1 cellular context compared by ENCODE assay signal in the genomic region with DNA sequence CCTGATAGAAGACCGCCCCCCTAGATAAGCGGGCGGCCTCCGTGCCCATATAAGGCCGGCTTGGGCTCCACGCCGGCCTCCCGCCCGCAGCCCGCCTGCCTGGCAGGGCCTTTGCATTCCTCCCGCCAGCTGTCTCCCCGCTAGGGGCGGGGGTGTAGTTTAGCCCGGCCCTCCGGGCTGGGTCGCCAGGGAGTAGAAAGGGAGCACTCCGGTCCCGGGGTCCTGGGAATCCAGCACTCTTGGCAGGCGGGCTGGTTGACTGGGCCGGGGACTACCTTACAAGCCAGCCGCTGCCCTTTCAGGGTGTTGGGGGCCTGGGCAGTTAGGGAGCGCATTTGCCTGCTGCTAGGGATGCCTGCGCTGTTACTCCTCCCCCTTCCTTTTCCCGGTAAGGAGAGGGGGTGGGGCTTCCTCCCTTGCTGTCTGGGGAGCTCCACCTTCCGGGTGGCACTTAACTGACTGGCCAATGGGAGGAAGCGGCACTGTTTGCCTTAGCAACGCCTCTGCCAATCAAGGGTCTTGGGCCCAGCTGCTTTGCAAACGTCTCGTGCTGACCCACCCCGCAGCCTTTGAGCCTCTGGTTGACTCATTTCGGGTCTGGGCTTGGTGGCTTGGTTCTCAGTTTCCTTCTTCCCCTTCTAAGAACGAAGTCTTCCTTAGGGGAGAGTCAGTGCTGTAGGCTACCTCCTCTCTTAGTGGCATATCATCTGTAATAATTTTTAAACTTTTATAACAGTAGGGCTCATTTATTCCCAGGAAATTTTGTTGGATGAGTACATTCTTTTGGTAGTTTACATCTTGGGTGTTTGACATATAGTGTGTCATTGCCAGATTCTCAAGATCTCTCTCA.
A peak's percentile ranks its signal among the peaks of the same experiment; 100 is the strongest.
TF ChIP-seq lines count a peak whose summit lies in the region.

No MANE protein-coding gene starts in this region.

TF ChIP-seq in HEK293, 187 proteins besides CTCF, POLR2A, EP300 and RAD21 (continued from another document and continues in another):
- TF ChIP-seq, protein P1, sequence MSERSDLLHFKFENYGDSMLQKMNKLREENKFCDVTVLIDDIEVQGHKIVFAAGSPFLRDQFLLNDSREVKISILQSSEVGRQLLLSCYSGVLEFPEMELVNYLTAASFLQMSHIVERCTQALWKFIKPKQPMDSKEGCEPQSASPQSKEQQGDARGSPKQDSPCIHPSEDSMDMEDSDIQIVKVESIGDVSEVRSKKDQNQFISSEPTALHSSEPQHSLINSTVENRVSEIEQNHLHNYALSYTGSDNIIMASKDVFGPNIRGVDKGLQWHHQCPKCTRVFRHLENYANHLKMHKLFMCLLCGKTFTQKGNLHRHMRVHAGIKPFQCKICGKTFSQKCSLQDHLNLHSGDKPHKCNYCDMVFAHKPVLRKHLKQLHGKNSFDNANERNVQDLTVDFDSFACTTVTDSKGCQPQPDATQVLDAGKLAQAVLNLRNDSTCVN (tag by site-specific recombination; optimal IDR thresholded peaks at IDR 0.05), result peak; percentile 15
- TF ChIP-seq ZNF660 (tag by site-specific recombination; IDR thresholded peaks at IDR 0.05), result peak; percentile 68; the same call in 1 of the 2 replicates
- peak; percentile 77 for TF ChIP-seq SP7 (tag by site-specific recombination; IDR thresholded peaks at IDR 0.05)
- TF ChIP-seq ZNF473 (tag by site-specific recombination; IDR thresholded peaks at IDR 0.05), result no peak
- TF ChIP-seq, protein P2, sequence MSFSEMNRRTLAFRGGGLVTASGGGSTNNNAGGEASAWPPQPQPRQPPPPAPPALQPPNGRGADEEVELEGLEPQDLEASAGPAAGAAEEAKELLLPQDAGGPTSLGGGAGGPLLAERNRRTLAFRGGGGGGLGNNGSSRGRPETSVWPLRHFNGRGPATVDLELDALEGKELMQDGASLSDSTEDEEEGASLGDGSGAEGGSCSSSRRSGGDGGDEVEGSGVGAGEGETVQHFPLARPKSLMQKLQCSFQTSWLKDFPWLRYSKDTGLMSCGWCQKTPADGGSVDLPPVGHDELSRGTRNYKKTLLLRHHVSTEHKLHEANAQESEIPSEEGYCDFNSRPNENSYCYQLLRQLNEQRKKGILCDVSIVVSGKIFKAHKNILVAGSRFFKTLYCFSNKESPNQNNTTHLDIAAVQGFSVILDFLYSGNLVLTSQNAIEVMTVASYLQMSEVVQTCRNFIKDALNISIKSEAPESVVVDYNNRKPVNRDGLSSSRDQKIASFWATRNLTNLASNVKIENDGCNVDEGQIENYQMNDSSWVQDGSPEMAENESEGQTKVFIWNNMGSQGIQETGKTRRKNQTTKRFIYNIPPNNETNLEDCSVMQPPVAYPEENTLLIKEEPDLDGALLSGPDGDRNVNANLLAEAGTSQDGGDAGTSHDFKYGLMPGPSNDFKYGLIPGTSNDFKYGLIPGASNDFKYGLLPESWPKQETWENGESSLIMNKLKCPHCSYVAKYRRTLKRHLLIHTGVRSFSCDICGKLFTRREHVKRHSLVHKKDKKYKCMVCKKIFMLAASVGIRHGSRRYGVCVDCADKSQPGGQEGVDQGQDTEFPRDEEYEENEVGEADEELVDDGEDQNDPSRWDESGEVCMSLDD (tag by site-specific recombination; IDR thresholded peaks at IDR 0.05), result peak; percentile 90
- TF ChIP-seq, protein P3, sequence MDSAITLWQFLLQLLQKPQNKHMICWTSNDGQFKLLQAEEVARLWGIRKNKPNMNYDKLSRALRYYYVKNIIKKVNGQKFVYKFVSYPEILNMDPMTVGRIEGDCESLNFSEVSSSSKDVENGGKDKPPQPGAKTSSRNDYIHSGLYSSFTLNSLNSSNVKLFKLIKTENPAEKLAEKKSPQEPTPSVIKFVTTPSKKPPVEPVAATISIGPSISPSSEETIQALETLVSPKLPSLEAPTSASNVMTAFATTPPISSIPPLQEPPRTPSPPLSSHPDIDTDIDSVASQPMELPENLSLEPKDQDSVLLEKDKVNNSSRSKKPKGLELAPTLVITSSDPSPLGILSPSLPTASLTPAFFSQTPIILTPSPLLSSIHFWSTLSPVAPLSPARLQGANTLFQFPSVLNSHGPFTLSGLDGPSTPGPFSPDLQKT (IDR thresholded peaks at IDR 0.05; ENCODE audit: borderline replicate concordance, low read depth, low read length), result peak; percentile 66; the same call in 1 of the 2 replicates
- 0 out of 2 replicates have a peak, but pooled peaks have one; percentile 31 for TF ChIP-seq GLIS1 (tag by site-specific recombination; IDR thresholded peaks at IDR 0.05)
- peak; percentile 85 for TF ChIP-seq KLF10 (tag by site-specific recombination; IDR thresholded peaks at IDR 0.05)
- TF ChIP-seq, protein P4, sequence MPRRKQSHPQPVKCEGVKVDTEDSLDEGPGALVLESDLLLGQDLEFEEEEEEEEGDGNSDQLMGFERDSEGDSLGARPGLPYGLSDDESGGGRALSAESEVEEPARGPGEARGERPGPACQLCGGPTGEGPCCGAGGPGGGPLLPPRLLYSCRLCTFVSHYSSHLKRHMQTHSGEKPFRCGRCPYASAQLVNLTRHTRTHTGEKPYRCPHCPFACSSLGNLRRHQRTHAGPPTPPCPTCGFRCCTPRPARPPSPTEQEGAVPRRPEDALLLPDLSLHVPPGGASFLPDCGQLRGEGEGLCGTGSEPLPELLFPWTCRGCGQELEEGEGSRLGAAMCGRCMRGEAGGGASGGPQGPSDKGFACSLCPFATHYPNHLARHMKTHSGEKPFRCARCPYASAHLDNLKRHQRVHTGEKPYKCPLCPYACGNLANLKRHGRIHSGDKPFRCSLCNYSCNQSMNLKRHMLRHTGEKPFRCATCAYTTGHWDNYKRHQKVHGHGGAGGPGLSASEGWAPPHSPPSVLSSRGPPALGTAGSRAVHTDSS (tag by site-specific recombination; IDR thresholded peaks at IDR 0.05), result no peak
- TF ChIP-seq ZBTB8A (tag by site-specific recombination; IDR thresholded peaks at IDR 0.05), result peak; percentile 91
- peak; percentile 94 for TF ChIP-seq SP2 (tag by site-specific recombination; IDR thresholded peaks at IDR 0.05)
- peak; percentile 92 for TF ChIP-seq ZNF341 (tag by site-specific recombination; IDR thresholded peaks at IDR 0.05; ENCODE audit: low read depth)
- peak; percentile 82 for TF ChIP-seq ZNF335 (tag by site-specific recombination; conservative IDR thresholded peaks at IDR 0.05)
- TF ChIP-seq, protein P5, sequence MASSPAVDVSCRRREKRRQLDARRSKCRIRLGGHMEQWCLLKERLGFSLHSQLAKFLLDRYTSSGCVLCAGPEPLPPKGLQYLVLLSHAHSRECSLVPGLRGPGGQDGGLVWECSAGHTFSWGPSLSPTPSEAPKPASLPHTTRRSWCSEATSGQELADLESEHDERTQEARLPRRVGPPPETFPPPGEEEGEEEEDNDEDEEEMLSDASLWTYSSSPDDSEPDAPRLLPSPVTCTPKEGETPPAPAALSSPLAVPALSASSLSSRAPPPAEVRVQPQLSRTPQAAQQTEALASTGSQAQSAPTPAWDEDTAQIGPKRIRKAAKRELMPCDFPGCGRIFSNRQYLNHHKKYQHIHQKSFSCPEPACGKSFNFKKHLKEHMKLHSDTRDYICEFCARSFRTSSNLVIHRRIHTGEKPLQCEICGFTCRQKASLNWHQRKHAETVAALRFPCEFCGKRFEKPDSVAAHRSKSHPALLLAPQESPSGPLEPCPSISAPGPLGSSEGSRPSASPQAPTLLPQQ (tag by site-specific recombination; IDR thresholded peaks at IDR 0.05), result 0 out of 2 replicates have a peak, but pooled peaks have one; percentile 11
- TF ChIP-seq ZNF658 (tag by site-specific recombination; IDR thresholded peaks at IDR 0.05), result no peak
- TF ChIP-seq ZNF561 (tag by site-specific recombination; IDR thresholded peaks at IDR 0.05; ENCODE audit: borderline replicate concordance), result peak; percentile 82; the same call in 1 of the 2 replicates
- TF ChIP-seq ZNF2 (tag by site-specific recombination; IDR thresholded peaks at IDR 0.05), result peak; percentile 22; the same call in 1 of the 2 replicates
- TF ChIP-seq, protein P6, sequence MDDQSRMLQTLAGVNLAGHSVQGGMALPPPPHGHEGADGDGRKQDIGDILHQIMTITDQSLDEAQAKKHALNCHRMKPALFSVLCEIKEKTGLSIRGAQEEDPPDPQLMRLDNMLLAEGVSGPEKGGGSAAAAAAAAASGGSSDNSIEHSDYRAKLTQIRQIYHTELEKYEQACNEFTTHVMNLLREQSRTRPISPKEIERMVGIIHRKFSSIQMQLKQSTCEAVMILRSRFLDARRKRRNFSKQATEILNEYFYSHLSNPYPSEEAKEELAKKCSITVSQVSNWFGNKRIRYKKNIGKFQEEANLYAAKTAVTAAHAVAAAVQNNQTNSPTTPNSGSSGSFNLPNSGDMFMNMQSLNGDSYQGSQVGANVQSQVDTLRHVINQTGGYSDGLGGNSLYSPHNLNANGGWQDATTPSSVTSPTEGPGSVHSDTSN (CRISPR knock-in tag; IDR thresholded peaks at IDR 0.05), result no peak
- peak; percentile 91 for TF ChIP-seq SP3 (tag by site-specific recombination; IDR thresholded peaks at IDR 0.05)
- TF ChIP-seq WT1 (tag by site-specific recombination; IDR thresholded peaks at IDR 0.05), result peak; percentile 68; the same call in 1 of the 2 replicates
- TF ChIP-seq ZNF600 (tag by site-specific recombination; IDR thresholded peaks at IDR 0.05), result peak; percentile 76
- TF ChIP-seq KLF9 (tag by site-specific recombination; IDR thresholded peaks at IDR 0.05; ENCODE audit: low read depth), result peak; percentile 68; the same call in 1 of the 2 replicates
- TF ChIP-seq ZXDB (tag by site-specific recombination; IDR thresholded peaks at IDR 0.05), result peak; percentile 71; the same call in 1 of the 2 replicates
- 0 out of 2 replicates have a peak, but pooled peaks have one; percentile 15 for TF ChIP-seq ZNF391 (tag by site-specific recombination; IDR thresholded peaks at IDR 0.05; ENCODE audit: borderline replicate concordance, low read depth)
- no peak for TF ChIP-seq ZNF426 (tag by site-specific recombination; IDR thresholded peaks at IDR 0.05)
- TF ChIP-seq ZNF138 (tag by site-specific recombination; IDR thresholded peaks at IDR 0.05; ENCODE audit: borderline replicate concordance), result no peak
- TF ChIP-seq ZNF624 (tag by site-specific recombination; IDR thresholded peaks at IDR 0.05), result no peak
- no peak for TF ChIP-seq ZFP37 (tag by site-specific recombination; IDR thresholded peaks at IDR 0.05)
- TF ChIP-seq, protein P7, sequence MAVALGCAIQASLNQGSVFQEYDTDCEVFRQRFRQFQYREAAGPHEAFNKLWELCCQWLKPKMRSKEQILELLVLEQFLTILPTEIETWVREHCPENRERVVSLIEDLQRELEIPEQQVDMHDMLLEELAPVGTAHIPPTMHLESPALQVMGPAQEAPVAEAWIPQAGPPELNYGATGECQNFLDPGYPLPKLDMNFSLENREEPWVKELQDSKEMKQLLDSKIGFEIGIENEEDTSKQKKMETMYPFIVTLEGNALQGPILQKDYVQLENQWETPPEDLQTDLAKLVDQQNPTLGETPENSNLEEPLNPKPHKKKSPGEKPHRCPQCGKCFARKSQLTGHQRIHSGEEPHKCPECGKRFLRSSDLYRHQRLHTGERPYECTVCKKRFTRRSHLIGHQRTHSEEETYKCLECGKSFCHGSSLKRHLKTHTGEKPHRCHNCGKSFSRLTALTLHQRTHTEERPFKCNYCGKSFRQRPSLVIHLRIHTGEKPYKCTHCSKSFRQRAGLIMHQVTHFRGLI (tag by site-specific recombination; IDR thresholded peaks at IDR 0.05), result peak; percentile 62; the same call in 1 of the 2 replicates
- TF ChIP-seq ZBTB20 (tag by site-specific recombination; IDR thresholded peaks at IDR 0.05), result peak; percentile 74; the same call in 1 of the 2 replicates
- no peak for TF ChIP-seq RBAK (tag by site-specific recombination; IDR thresholded peaks at IDR 0.05)
- TF ChIP-seq, protein P8, sequence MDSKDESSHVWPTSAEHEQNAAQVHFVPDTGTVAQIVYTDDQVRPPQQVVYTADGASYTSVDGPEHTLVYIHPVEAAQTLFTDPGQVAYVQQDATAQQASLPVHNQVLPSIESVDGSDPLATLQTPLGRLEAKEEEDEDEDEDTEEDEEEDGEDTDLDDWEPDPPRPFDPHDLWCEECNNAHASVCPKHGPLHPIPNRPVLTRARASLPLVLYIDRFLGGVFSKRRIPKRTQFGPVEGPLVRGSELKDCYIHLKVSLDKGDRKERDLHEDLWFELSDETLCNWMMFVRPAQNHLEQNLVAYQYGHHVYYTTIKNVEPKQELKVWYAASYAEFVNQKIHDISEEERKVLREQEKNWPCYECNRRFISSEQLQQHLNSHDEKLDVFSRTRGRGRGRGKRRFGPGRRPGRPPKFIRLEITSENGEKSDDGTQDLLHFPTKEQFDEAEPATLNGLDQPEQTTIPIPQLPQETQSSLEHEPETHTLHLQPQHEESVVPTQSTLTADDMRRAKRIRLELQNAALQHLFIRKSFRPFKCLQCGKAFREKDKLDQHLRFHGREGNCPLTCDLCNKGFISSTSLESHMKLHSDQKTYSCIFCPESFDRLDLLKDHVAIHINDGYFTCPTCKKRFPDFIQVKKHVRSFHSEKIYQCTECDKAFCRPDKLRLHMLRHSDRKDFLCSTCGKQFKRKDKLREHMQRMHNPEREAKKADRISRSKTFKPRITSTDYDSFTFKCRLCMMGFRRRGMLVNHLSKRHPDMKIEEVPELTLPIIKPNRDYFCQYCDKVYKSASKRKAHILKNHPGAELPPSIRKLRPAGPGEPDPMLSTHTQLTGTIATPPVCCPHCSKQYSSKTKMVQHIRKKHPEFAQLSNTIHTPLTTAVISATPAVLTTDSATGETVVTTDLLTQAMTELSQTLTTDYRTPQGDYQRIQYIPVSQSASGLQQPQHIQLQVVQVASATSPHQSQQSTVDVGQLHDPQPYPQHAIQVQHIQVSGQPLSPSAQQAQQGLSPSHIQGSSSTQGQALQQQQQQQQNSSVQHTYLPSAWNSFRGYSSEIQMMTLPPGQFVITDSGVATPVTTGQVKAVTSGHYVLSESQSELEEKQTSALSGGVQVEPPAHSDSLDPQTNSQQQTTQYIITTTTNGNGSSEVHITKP (tag by site-specific recombination; IDR thresholded peaks at IDR 0.05), result peak; percentile 83
- TF ChIP-seq ZBTB48 (tag by site-specific recombination; IDR thresholded peaks at IDR 0.05), result peak; percentile 99
- no peak for TF ChIP-seq ZNF514 (tag by site-specific recombination; IDR thresholded peaks at IDR 0.05)
- TF ChIP-seq ZFHX2 (tag by site-specific recombination; conservative IDR thresholded peaks at IDR 0.05), result peak; percentile 64
- TF ChIP-seq, protein P9, sequence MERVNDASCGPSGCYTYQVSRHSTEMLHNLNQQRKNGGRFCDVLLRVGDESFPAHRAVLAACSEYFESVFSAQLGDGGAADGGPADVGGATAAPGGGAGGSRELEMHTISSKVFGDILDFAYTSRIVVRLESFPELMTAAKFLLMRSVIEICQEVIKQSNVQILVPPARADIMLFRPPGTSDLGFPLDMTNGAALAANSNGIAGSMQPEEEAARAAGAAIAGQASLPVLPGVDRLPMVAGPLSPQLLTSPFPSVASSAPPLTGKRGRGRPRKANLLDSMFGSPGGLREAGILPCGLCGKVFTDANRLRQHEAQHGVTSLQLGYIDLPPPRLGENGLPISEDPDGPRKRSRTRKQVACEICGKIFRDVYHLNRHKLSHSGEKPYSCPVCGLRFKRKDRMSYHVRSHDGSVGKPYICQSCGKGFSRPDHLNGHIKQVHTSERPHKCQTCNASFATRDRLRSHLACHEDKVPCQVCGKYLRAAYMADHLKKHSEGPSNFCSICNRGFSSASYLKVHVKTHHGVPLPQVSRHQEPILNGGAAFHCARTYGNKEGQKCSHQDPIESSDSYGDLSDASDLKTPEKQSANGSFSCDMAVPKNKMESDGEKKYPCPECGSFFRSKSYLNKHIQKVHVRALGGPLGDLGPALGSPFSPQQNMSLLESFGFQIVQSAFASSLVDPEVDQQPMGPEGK (tag by site-specific recombination; IDR thresholded peaks at IDR 0.05), result peak; percentile 96
- no peak for TF ChIP-seq ZNF184 (tag by site-specific recombination; IDR thresholded peaks at IDR 0.05)
- TF ChIP-seq KLF8 (tag by site-specific recombination; IDR thresholded peaks at IDR 0.05), result peak; percentile 85
